In genomic region chr1:44655609-44656008, GRCh38 we compare ENCODE assay signal across 8 cellular contexts. TPM values are rescaled to one million over a fixed set of nuclear protein-coding genes. Genes with fewer than 3 reads are reported as not detected.
DNase-seq lines count a peak whose midpoint lies in the region; ATAC-seq and TF ChIP-seq lines count a peak whose summit lies in the region.

No MANE protein-coding gene starts in this region.

- TF ChIP-seq CTCF in colonic mucosa (IDR thresholded peaks at IDR 0.05): peak; percentile 39
- TF ChIP-seq CTCF in parathyroid adenoma (IDR thresholded peaks at IDR 0.05): peak; percentile 40

- no peak for ATAC-seq in GM21381 (IDR thresholded peaks at IDR 0.05; ENCODE audit: unreplicated experiment)
- no peak for ATAC-seq in HG02571 (IDR thresholded peaks at IDR 0.05; ENCODE audit: unreplicated experiment)
- no peak for ATAC-seq in GM18858 (IDR thresholded peaks at IDR 0.05; ENCODE audit: unreplicated experiment)

- H3K36me3 ChIP-seq in colonic mucosa (no peaks in the 10 kb centered on the region), parathyroid adenoma (ENCODE audit: control insufficient read depth, insufficient read depth, low read length) (no peaks in the 10 kb centered on the region)

- no peaks in the 10 kb centered on the region for H3K9me3 ChIP-seq in colonic mucosa
- no peaks in the 10 kb centered on the region for H3K9me3 ChIP-seq in parathyroid adenoma (ENCODE audit: control insufficient read depth, low read length)

- H3K27ac ChIP-seq in colonic mucosa (no peak overlapping the region), parathyroid adenoma (no peak overlapping the region)

- no peaks in the 10 kb centered on the region for H3K27me3 ChIP-seq in colonic mucosa
- no peaks in the 10 kb centered on the region for H3K27me3 ChIP-seq in parathyroid adenoma (ENCODE audit: control insufficient read depth, insufficient read depth, low read length)

- no peak overlapping the region for H3K4me2 ChIP-seq in parathyroid adenoma (ENCODE audit: low read length)

- peak; percentile 11 for DNase-seq in NCI-H510A treated with DMSO at 0.1 percent for 48 hours (lab: John Stamatoyannopoulos, UW)
- DNase-seq in NCI-H510A (lab: John Stamatoyannopoulos, UW): no peak
- DNase-seq in NCI-H82 (lab: John Stamatoyannopoulos, UW): peak; percentile 64
- DNase-seq in colonic mucosa: no peak

- H3K4me3 ChIP-seq in colonic mucosa (no peak overlapping the region), parathyroid adenoma (ENCODE audit: low read depth, low read length) (no peak overlapping the region)

- H2AFZ ChIP-seq in parathyroid adenoma: no peak overlapping the region

- H3K9ac ChIP-seq in colonic mucosa (ENCODE audit: low read depth in 2 of 2, low read length in 2 of 2): no peak overlapping the region
- no peak overlapping the region for H3K9ac ChIP-seq in parathyroid adenoma

- H3K79me2 ChIP-seq in parathyroid adenoma: no peaks in the 10 kb centered on the region

- H3K4me1 ChIP-seq in colonic mucosa (no peaks in the 10 kb centered on the region), parathyroid adenoma (no peaks in the 10 kb centered on the region)

- intact Hi-C loops in colonic mucosa (cut with DNase I): no loop called here

RNA-seq across cellular contexts. Expression of gene TMEM53, which starts 18.7 kb away (rescaled TPM):
- 10 to 100 TPM; 26.4 to 29.6 TPM for total RNA-seq in colonic mucosa

RNA-seq across cellular contexts. Expression of gene ARMH1, which starts 18.9 kb away (rescaled TPM):
- 1 to 10 TPM; 1.3 to 5.1 TPM for total RNA-seq in colonic mucosa

Comparison
In these comparisons a context has a peak if more than half of its experiments do, and no peak if none do; other contexts are left out.
1. DNase-seq: peak in NCI-H510A treated with DMSO at 0.1 percent for 48 hours (single experiment) and NCI-H82 (single experiment); none in NCI-H510A (single experiment) and colonic mucosa (single experiment).